ENCODE assay signal across 8 cellular contexts in the genomic region with DNA sequence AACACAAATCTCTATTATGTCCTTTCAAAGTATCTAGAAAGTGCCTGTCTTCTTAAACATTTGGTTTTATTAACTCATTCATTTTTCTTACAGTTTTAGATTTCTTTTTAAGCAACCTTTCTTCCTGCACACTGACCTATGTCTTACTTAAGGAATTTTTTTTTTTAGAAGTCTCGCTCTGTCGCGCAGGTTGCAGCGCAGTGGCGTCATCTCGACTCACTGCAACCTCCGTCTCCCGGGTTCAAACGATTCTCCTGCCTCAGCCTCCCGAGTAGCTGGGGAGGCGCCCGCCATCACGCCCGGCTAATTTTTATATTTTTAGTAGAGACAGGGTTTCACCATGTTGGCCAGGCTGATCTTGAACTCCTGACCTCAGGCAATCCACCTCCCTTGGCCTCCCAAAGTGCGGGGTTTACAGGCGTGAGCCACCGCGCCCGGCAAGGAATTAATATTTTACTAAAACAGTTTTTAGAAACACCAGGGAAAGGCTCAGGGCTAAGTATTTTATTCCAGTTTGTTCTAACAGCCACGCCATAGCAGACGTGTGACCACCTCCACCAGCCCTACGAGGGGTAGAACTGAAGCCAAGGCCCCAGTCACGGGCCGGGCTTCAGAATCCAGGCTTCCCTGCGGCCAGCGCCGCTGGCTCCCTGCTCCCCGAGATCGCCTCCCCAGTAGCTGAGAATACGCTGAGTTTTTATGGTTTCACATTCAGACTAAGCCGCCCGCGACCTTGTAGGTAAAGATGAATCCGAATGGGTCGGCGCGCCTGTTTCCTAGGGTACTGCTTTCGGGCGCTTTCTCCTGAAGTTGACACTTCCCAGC. TPM values are rescaled to one million over a fixed set of nuclear protein-coding genes. Genes with fewer than 3 reads are reported as not detected.
DNase-seq lines count a peak whose midpoint lies in the region; ATAC-seq, FAIRE-seq and TF ChIP-seq lines count a peak whose summit lies in the region.

No MANE protein-coding gene starts in this region.

- DNase-seq in EH (ENCODE audit: low read depth), result peak; percentile 43
- peak; percentile 16 for DNase-seq in M059J (ENCODE audit: low read depth)
- peak; percentile 13 to 15 for DNase-seq in activated CD4-positive, alpha-beta T cell treated with anti-CD3 and anti-CD28 coated beads for 24 hours (ENCODE audit: low read depth in 2 of 2)
- no peak for DNase-seq in H1 (ENCODE audit: low read depth in 1 of 2, low spot score in 2 of 2)
- no peak for DNase-seq in suprapubic skin (ENCODE audit: low spot score in 2 of 2)
- DNase-seq in 8988T, result no peak

- peak overlapping the region; percentile 100 for H3K18ac ChIP-seq in H1 (ENCODE audit: extremely low read depth, low read length)

- no peak overlapping the region for H2BK15ac ChIP-seq in H1 (ENCODE audit: low read length)

- peak overlapping the region; percentile 90 to 99 (median 98) for H3K9ac ChIP-seq in H1 (replicated peaks in 1 of 4; ENCODE audit: extremely low read depth in 1 of 4, low read depth in 3 of 4, low read length in 3 of 4)
- peak overlapping the region; percentile 97 for H3K9ac ChIP-seq in mucosa of stomach (ENCODE audit: low read length)

- H3K79me1 ChIP-seq in H1 (ENCODE audit: low read depth, low read length), result no peaks in the 10 kb centered on the region

- H3K36me3 ChIP-seq in H1 (ENCODE audit: control insufficient read depth in 2 of 4, insufficient read depth in 4 of 4, low read length in 3 of 4), result peaks cover 0 to 3% (median 0%) of the 10 kb centered on the region in 4 experiments; a peak in 1 of 8 replicates
- no peaks in the 10 kb centered on the region for H3K36me3 ChIP-seq in mucosa of stomach (ENCODE audit: control insufficient read depth, insufficient read depth, low read length)
- H3K36me3 ChIP-seq in suprapubic skin, result no peaks in the 10 kb centered on the region

- ATAC-seq in GM21619 (IDR thresholded peaks at IDR 0.05; ENCODE audit: unreplicated experiment), result peak; percentile 15

- H3K9me3 ChIP-seq in H1 (ENCODE audit: insufficient read depth in 2 of 2, low read depth in 1 of 2, low read length in 1 of 2) (no peaks in the 10 kb centered on the region), mucosa of stomach (ENCODE audit: control insufficient read depth, low read length) (no peaks in the 10 kb centered on the region), suprapubic skin (no peaks in the 10 kb centered on the region)

- H3K79me2 ChIP-seq in H1 (ENCODE audit: control insufficient read depth in 1 of 2, insufficient read depth in 2 of 2, low read length in 2 of 2), result peaks cover 21 to 32% of the 10 kb centered on the region in 2 experiments

- no peaks in the 10 kb centered on the region; the same call in 1 of the 2 replicates for H3K23me2 ChIP-seq in H1 (ENCODE audit: low read depth, low read length)

- no peak for TF ChIP-seq POLR2A in H1 (IDR thresholded peaks at IDR 0.05; ENCODE audit: control extremely low read depth in 1 of 2, low read depth in 2 of 2, low read length in 2 of 2)
- TF ChIP-seq POLR2A in suprapubic skin (IDR thresholded peaks at IDR 0.05), result no peak

- POLR2A ChIA-PET in H1 (lab: Charles Lee; ENCODE audit: partially characterized antibody), result interaction anchor here (1.0 to 3.9 kb wide), 11 partner anchors 7 to 49 kb away, joined by 3 to 40 read pairs (median 7); no protein-coding TSS in a partner anchor

- peak overlapping the region; percentile 96 for H3K56ac ChIP-seq in H1 (replicated peaks; ENCODE audit: insufficient read length, low read depth, low read length)

- H3K4me2 ChIP-seq in H1 (ENCODE audit: insufficient read depth in 1 of 2, low read depth in 2 of 2, low read length in 2 of 2), result peak overlapping the region; percentile 68 to 74

- H2BK120ac ChIP-seq in H1 (replicated peaks; ENCODE audit: low read depth, low read length), result peak overlapping the region; percentile 72

- H3K23ac ChIP-seq in H1 (ENCODE audit: insufficient read length), result no peak overlapping the region

- no peak overlapping the region; the same call in 1 of the 2 replicates for H2AK5ac ChIP-seq in H1 (ENCODE audit: low read depth, low read length)

- 0 out of 2 replicates have a peak overlapping the region, but pooled peaks have one; percentile 86 for H2BK12ac ChIP-seq in H1 (ENCODE audit: low read depth, low read length)

- H3K4me1 ChIP-seq in H1 (replicated peaks in 1 of 4; ENCODE audit: control insufficient read depth in 3 of 4, insufficient read depth in 4 of 4, low read length in 3 of 4), result peaks cover 5 to 9% (median 7%) of the 10 kb centered on the region in 4 experiments
- peaks cover 10% of the 10 kb centered on the region for H3K4me1 ChIP-seq in mucosa of stomach (ENCODE audit: control insufficient read depth, insufficient read depth, low read length)
- H3K4me1 ChIP-seq in suprapubic skin, result peaks cover 33% of the 10 kb centered on the region

- H3K4ac ChIP-seq in H1 (replicated peaks; ENCODE audit: insufficient read length, low read depth, low read length), result peak overlapping the region; percentile 78

- peak overlapping the region; percentile 100 for H4K91ac ChIP-seq in H1 (replicated peaks; ENCODE audit: insufficient read length, low read length)

- 6% methylated on average over 37 of the region's 39 CpGs; no CpG with 5 or more reads in 1 of the 2 experiments for WGBS in H1 (ENCODE audit: extremely low coverage in 1 of 2, insufficient coverage in 1 of 2, insufficient read length in 1 of 2, insufficient replicate concordance in 2 of 2, low coverage in 1 of 2, low lambda C conversion rate in 2 of 2, missing lambda C conversion rate in 1 of 2), 2 experiments
- WGBS in suprapubic skin, result 6% methylated on average over 18 of the region's 39 CpGs

- no peak for TF ChIP-seq CTCF in H1 (IDR thresholded peaks at IDR 0.05; ENCODE audit: control extremely low read depth in 1 of 3, insufficient read depth in 1 of 3, low read depth in 1 of 3, low read length in 3 of 3)
- TF ChIP-seq CTCF in suprapubic skin (IDR thresholded peaks at IDR 0.05), result no peak

- no peaks in the 10 kb centered on the region for H3K27me3 ChIP-seq in H1 (replicated peaks in 1 of 4; ENCODE audit: control insufficient read depth in 3 of 4, extremely low read depth in 1 of 4, insufficient read depth in 3 of 4, low read length in 3 of 4)
- H3K27me3 ChIP-seq in mucosa of stomach (ENCODE audit: control insufficient read depth, insufficient read depth, low read length), result no peaks in the 10 kb centered on the region
- no peaks in the 10 kb centered on the region for H3K27me3 ChIP-seq in suprapubic skin

- CTCF ChIA-PET in H1 (lab: Charles Lee; ENCODE audit: partially characterized antibody), result interaction anchor here (1.0 kb wide), 1 partner anchor 38 kb away, joined by 4 read pairs; no protein-coding TSS in a partner anchor

- H4K8ac ChIP-seq in H1 (ENCODE audit: extremely low read depth, insufficient read depth, low read length), result peak overlapping the region; percentile 95

- H3K14ac ChIP-seq in H1 (ENCODE audit: insufficient read length), result no peak overlapping the region

- H3K4me3 ChIP-seq in H1 (ENCODE audit: extremely low read depth in 1 of 4, insufficient read depth in 2 of 4, low read depth in 3 of 4, low read length in 4 of 4) (peak overlapping the region; percentile 88 to 99 (median 94)), mucosa of stomach (ENCODE audit: low read length) (peak overlapping the region; percentile 68), suprapubic skin (peak overlapping the region; percentile 81)

- no peak overlapping the region for H2AFZ ChIP-seq in H1 (ENCODE audit: low read length)

- H2BK20ac ChIP-seq in H1 (ENCODE audit: low read length), result no peak overlapping the region

- H2BK5ac ChIP-seq in H1 (ENCODE audit: low read depth, low read length), result peak overlapping the region; percentile 98

- H3K27ac ChIP-seq in H1 (ENCODE audit: low read depth, low read length), result peak overlapping the region; percentile 90
- H3K27ac ChIP-seq in suprapubic skin, result peak overlapping the region; percentile 99

- peak overlapping the region; percentile 98 for H4K5ac ChIP-seq in H1 (ENCODE audit: insufficient read length, low read depth, low read length)

- TF ChIP-seq EP300 in H1 (IDR thresholded peaks at IDR 0.05; ENCODE audit: borderline replicate concordance in 1 of 2, low read depth in 2 of 2, low read length in 2 of 2), result no peak
- TF ChIP-seq EP300 in suprapubic skin (IDR thresholded peaks at IDR 0.05), result no peak

- FAIRE-seq in H1 (lab: Jason Lieb, UNC), result no peak

- H4K20me1 ChIP-seq in H1 (replicated peaks in 1 of 2; ENCODE audit: control insufficient read depth in 1 of 2, insufficient read depth in 2 of 2, low read length in 2 of 2), result peaks cover 2 to 3% of the 10 kb centered on the region in 2 experiments

- no peak for TF ChIP-seq RAD21 in H1 (IDR thresholded peaks at IDR 0.05 in 1 of 2, conservative IDR thresholded peaks at IDR 0.05 in 1 of 2; ENCODE audit: low read depth in 2 of 2, low read length in 2 of 2)

TF ChIP-seq in H1, 55 proteins besides CTCF, POLR2A, EP300 and RAD21 (continues in another document):
- TF ChIP-seq RXRA (IDR thresholded peaks at IDR 0.05; ENCODE audit: insufficient read depth, low read depth, low read length) (no peak), KDM4A (IDR thresholded peaks at IDR 0.05; ENCODE audit: low read depth, low read length, severe bottlenecking) (peak; percentile 8), RBBP5 (IDR thresholded peaks at IDR 0.05; ENCODE audit: borderline replicate concordance, low read depth, low read length) (no peak)

RNA-seq across cellular contexts. Expression of a gene that starts 0.9 kb away (rescaled TPM):
- 46.9 and 64.2 TPM in 2 replicates for total RNA-seq in M059J (2014; rRNA removed; shearing (Covaris generic))
- total RNA-seq in H1 (2021; fragmentation: NEBNext Ultra II Directional; extraction: Animal tissue kit (Norgen Biotek cat#: 25700)), result 64.1 and 67.8 TPM in 2 replicates
- polyA plus RNA-seq in H1 (2011; rRNA removed), result 22.9 and 37.3 TPM in 2 replicates
- polyA plus RNA-seq in H1 (2011; cell fraction: cytosol; rRNA removed), result 39.7 TPM
- polyA plus RNA-seq in H1 (2011; cell fraction: nucleus; rRNA removed), result 78.5 TPM
- polyA plus RNA-seq in H1 (2012, experiment 1 of 2), result 37.9 to 53.9 TPM (median 47.2 TPM) in 4 replicates
- polyA plus RNA-seq in H1 (2012, experiment 2 of 2), result 7.0 TPM
- polyA plus RNA-seq in H1 (2013, experiment 1 of 2), result 40.6 TPM
- 39.7 TPM for polyA plus RNA-seq in H1 (2013, experiment 2 of 2)
- 21.7 and 37.4 TPM in 2 replicates for polyA minus RNA-seq in H1 (2011; rRNA and poly(A)+ RNA removed)
- polyA minus RNA-seq in H1 (2011; cell fraction: cytosol; rRNA and poly(A)+ RNA removed), result 49.8 TPM
- polyA minus RNA-seq in H1 (2011; cell fraction: nucleus; rRNA and poly(A)+ RNA removed), result 159 TPM
- total RNA-seq in suprapubic skin, result 100 to 1,000 TPM in 1 of 4 donors, 10 to 100 TPM in 3; 39.7 to 115 (median 51.5) TPM

RNA-seq across cellular contexts. Expression of a gene that starts 17.6 kb away (rescaled TPM):
- total RNA-seq in M059J (2014; rRNA removed; shearing (Covaris generic)), result 12.5 and 16.1 TPM in 2 replicates
- 13.6 and 15.8 TPM in 2 replicates for total RNA-seq in H1 (2021; fragmentation: NEBNext Ultra II Directional; extraction: Animal tissue kit (Norgen Biotek cat#: 25700))
- 23.3 and 28.4 TPM in 2 replicates for polyA plus RNA-seq in H1 (2011; rRNA removed)
- 23.3 TPM for polyA plus RNA-seq in H1 (2011; cell fraction: cytosol; rRNA removed)
- polyA plus RNA-seq in H1 (2011; cell fraction: nucleus; rRNA removed), result 17.7 TPM
- polyA plus RNA-seq in H1 (2012, experiment 1 of 2), result 16.6 to 31.5 TPM (median 19.4 TPM) in 4 replicates
- 29.7 TPM for polyA plus RNA-seq in H1 (2012, experiment 2 of 2)
- 32.2 TPM for polyA plus RNA-seq in H1 (2013, experiment 1 of 2)
- 39.3 TPM for polyA plus RNA-seq in H1 (2013, experiment 2 of 2)
- polyA minus RNA-seq in H1 (2011; rRNA and poly(A)+ RNA removed), result 4.1 and 6.5 TPM in 2 replicates
- polyA minus RNA-seq in H1 (2011; cell fraction: cytosol; rRNA and poly(A)+ RNA removed), result 2.3 TPM
- polyA minus RNA-seq in H1 (2011; cell fraction: nucleus; rRNA and poly(A)+ RNA removed), result 6.2 TPM
- 10 to 100 TPM in 1 of 4 donors, 1 to 10 TPM in 3; 5.2 to 11.8 (median 7.8) TPM for total RNA-seq in suprapubic skin

Comparison
In these comparisons a context has a peak if more than half of its experiments do, and no peak if none do; other contexts are left out.
1. DNase-seq: peak in EH (single experiment), M059J (single experiment) and activated CD4-positive, alpha-beta T cell treated with anti-CD3 and anti-CD28 coated beads for 24 hours (2 of 2); none in H1 (0 of 2), suprapubic skin (0 of 2) and 8988T (single experiment).
2. Peak in every context shown above with its lines, with median percentiles within 50 percentile points of each other: H3K4me3 ChIP-seq.